ENCODE assay signal across 17 cellular contexts in the genomic region with DNA sequence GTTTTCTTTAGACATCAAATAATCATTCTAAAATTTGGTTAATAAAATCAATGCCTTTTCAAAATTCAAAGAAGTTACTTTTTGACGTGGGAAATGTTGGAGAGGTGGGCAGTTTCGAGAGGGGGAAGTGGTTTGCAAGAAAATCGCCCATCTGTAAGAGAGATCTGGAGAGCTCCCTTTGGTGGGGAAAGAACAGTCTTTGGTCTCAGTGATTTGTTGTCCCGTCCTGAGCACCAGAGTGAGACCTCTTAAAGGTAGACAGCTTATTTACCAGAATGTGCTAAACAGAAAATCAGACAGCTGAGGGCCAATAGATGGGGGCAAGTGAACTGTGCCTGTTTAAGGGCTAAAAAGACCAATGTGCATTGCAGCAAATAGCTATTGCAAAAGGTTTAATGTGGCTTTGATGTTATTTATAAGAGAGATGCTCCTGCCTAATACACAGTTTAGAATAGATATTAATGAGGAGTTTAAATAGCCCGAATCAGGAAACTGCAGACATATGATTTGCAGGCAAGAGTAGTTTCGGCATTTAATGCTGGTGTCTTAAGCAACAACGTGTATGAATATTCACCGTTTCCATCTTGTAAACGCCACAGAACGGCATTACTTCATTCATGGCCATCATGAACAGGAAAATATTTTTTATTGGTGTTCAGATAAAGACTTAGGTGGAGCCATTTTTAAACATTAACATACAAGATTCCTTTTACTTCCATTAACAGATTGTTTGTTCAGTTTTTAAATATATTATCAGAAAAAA. TPM values are rescaled to one million over a fixed set of nuclear protein-coding genes. Genes with fewer than 3 reads are reported as not detected.
DNase-seq lines count a peak whose midpoint lies in the region; ATAC-seq and TF ChIP-seq lines count a peak whose summit lies in the region.
"Had no signal": no experiment of that assay in that cellular context is flagged by ENCODE, and none has a peak within 500 bp of the region (broad histone marks: within the 10 kb centered on the region; RNA-seq: fewer than 3 reads in every experiment).

No MANE protein-coding gene starts in this region.

- H3K27ac Mint-ChIP-seq in CD4-positive, alpha-beta T cell, result peak overlapping the region; percentile 84
- H3K27ac Mint-ChIP-seq in effector memory CD8-positive, alpha-beta T cell, result peak overlapping the region; percentile 9 to 62
- H3K27ac Mint-ChIP-seq in mesothelial cell of epicardium, result no peak overlapping the region
- H3K27ac Mint-ChIP-seq: activated T-helper 2 cell treated with anti-CD3 and anti-CD28 coated beads, Interferon-gamma antibody, Interleukin-2, Interleukin-4, amounts not matched to agents 10 μg/mL and 5 μg/mL and 100 μg/mL, durations not matched to agents 14 hours and 24 hours and 36 hours; HFFc6 had no signal

- BruUV-seq in PC-9 (replicated peaks; lab: Mats Ljungman, UMichigan), result no TSS peak

- no peaks in the 10 kb centered on the region for H3K27me3 ChIP-seq in CD4-positive, alpha-beta T cell (ENCODE audit: control insufficient read depth, insufficient read depth, low read length)
- no peaks in the 10 kb centered on the region for H3K27me3 ChIP-seq in breast epithelium
- no peaks in the 10 kb centered on the region for H3K27me3 ChIP-seq in PC-9 (ENCODE audit: insufficient read depth, low read depth)

- peak overlapping the region; percentile 68 for H3K4me3 Mint-ChIP-seq in CD4-positive, alpha-beta T cell
- H3K4me3 Mint-ChIP-seq in effector memory CD8-positive, alpha-beta T cell, result peak overlapping the region in 1 of 2 donors; percentile 14
- no peak overlapping the region for H3K4me3 Mint-ChIP-seq in mesothelial cell of epicardium
- H3K4me3 Mint-ChIP-seq: HFFc6 had no signal

- H3K36me3 ChIP-seq in breast epithelium, result no peaks in the 10 kb centered on the region
- H3K36me3 ChIP-seq in PC-9 (ENCODE audit: low read depth), result no peaks in the 10 kb centered on the region

- no peaks in the 10 kb centered on the region for H3F3A ChIP-seq in PC-9 (ENCODE audit: insufficient read depth, low read depth)

- H2AFZ ChIP-seq in PC-9, result no peak overlapping the region

- no peak overlapping the region for H3K4me3 ChIP-seq in breast epithelium
- H3K4me3 ChIP-seq in PC-9, result no peak overlapping the region
- H3K4me3 ChIP-seq: psoas muscle had no signal

- peaks cover 99% of the 10 kb centered on the region for H3K4me1 Mint-ChIP-seq in CD4-positive, alpha-beta T cell (ENCODE audit: low read depth)
- peaks cover 34 to 70% of the 10 kb centered on the region in 2 donors for H3K4me1 Mint-ChIP-seq in effector memory CD8-positive, alpha-beta T cell (ENCODE audit: low read depth in 2 of 2)
- H3K4me1 Mint-ChIP-seq in mesothelial cell of epicardium, result peaks cover 27% of the 10 kb centered on the region

- H3K27me3 Mint-ChIP-seq in CD4-positive, alpha-beta T cell, result no peaks in the 10 kb centered on the region
- no peaks in the 10 kb centered on the region for H3K27me3 Mint-ChIP-seq in effector memory CD8-positive, alpha-beta T cell
- H3K27me3 Mint-ChIP-seq in mesothelial cell of epicardium (ENCODE audit: low read depth), result peaks cover 28% of the 10 kb centered on the region

- H3K79me2 ChIP-seq in PC-9 (ENCODE audit: low read depth), result no peaks in the 10 kb centered on the region

- TF ChIP-seq CTCF in CD4-positive, alpha-beta T cell (IDR thresholded peaks at IDR 0.05), result no peak
- TF ChIP-seq CTCF in breast epithelium (IDR thresholded peaks at IDR 0.05) (no peak), PC-9 (conservative IDR thresholded peaks at IDR 0.05) (no peak), mesothelial cell of epicardium (IDR thresholded peaks at IDR 0.05; ENCODE audit: unreplicated experiment) (no peak)

- no peaks in the 10 kb centered on the region for H3K9me2 ChIP-seq in PC-9 (ENCODE audit: insufficient read depth)

- CTCF ChIA-PET in CD4-positive, alpha-beta T cell (lab: Charles Lee), result interaction anchor here (0.8 to 4.5 kb wide), 7 partner anchors 28 to 124 kb away, joined by 3 to 19 read pairs (median 3); a partner anchor contains a TSS
- CTCF ChIA-PET in PC-9 (lab: Charles Lee), result no interaction called here

- no peaks in the 10 kb centered on the region for H3K9me3 Mint-ChIP-seq in CD4-positive, alpha-beta T cell
- no peaks in the 10 kb centered on the region for H3K9me3 Mint-ChIP-seq in effector memory CD8-positive, alpha-beta T cell
- no peaks in the 10 kb centered on the region for H3K9me3 Mint-ChIP-seq in mesothelial cell of epicardium
- H3K9me3 Mint-ChIP-seq: activated T-helper 2 cell treated with anti-CD3 and anti-CD28 coated beads, Interferon-gamma antibody, Interleukin-2, Interleukin-4, amounts not matched to agents 10 μg/mL and 5 μg/mL and 100 μg/mL, durations not matched to agents 14 hours and 24 hours and 36 hours; HFFc6 had no signal

- no peak for DNase-seq in CD4-positive, alpha-beta T cell
- DNase-seq in effector memory CD8-positive, alpha-beta T cell, result no peak
- DNase-seq in hepatic stellate cell (ENCODE audit: low spot score) (no peak), breast epithelium (ENCODE audit: low spot score in 2 of 2) (no peak), PC-9 (no peak), mesothelial cell of epicardium (ENCODE audit: low spot score in 2 of 2, unreplicated experiment in 2 of 2) (no peak)
- DNase-seq: central memory CD4-positive, alpha-beta T cell; HFFc6; mammary epithelial cell; MV-4-11; NCI-H510A; psoas muscle had no signal

- no peaks in the 10 kb centered on the region for H3K9me3 ChIP-seq in CD4-positive, alpha-beta T cell (ENCODE audit: control insufficient read depth, low read length)
- H3K9me3 ChIP-seq in breast epithelium (no peaks in the 10 kb centered on the region), PC-9 (ENCODE audit: insufficient read depth, low read depth) (no peaks in the 10 kb centered on the region)
- H3K9me3 ChIP-seq: psoas muscle had no signal

- peaks cover 77% of the 10 kb centered on the region for H3K36me3 Mint-ChIP-seq in CD4-positive, alpha-beta T cell (ENCODE audit: low read depth)
- peaks cover 21% of the 10 kb centered on the region for H3K36me3 Mint-ChIP-seq in effector memory CD8-positive, alpha-beta T cell (ENCODE audit: insufficient read depth)
- no peaks in the 10 kb centered on the region for H3K36me3 Mint-ChIP-seq in mesothelial cell of epicardium

- POLR2A ChIA-PET in CD4-positive, alpha-beta T cell (lab: Charles Lee), result interaction anchor here (0.7 to 4.1 kb wide), 4 partner anchors 9 to 99 kb away, joined by 4 to 22 read pairs (median 10); a partner anchor contains a TSS
- POLR2A ChIA-PET in PC-9 (lab: Charles Lee; ENCODE audit: unreplicated experiment), result no interaction called here

- H3K27ac ChIP-seq in CD4-positive, alpha-beta T cell (ENCODE audit: low read depth, low read length), result no peak overlapping the region
- H3K27ac ChIP-seq in breast epithelium, result no peak overlapping the region
- H3K27ac ChIP-seq in PC-9, result no peak overlapping the region
- H3K27ac ChIP-seq: psoas muscle, VCaP had no signal

- no peak for ATAC-seq in CD4-positive, alpha-beta T cell (ENCODE audit: poor library complexity)
- peak; percentile 39 for ATAC-seq in GM19043 (IDR thresholded peaks at IDR 0.05; ENCODE audit: low read depth, unreplicated experiment)
- peak; percentile 49 for ATAC-seq in HG03378 (IDR thresholded peaks at IDR 0.05; ENCODE audit: unreplicated experiment)
- no peak for ATAC-seq in effector memory CD8-positive, alpha-beta T cell (replicated peaks)
- ATAC-seq: esophagus mucosa, psoas muscle had no signal

- H4K20me1 ChIP-seq in PC-9 (ENCODE audit: insufficient read depth), result no peaks in the 10 kb centered on the region

- no peak overlapping the region for H3K4me2 ChIP-seq in PC-9

- intact Hi-C loops in CD4-positive, alpha-beta T cell (cut with DNase I, micrococcal nuclease), result no loop called here
- intact Hi-C loops in breast epithelium (cut with DNase I; ENCODE audit: low total_unique reads) (no loop called here), PC-9 (cut with micrococcal nuclease; ENCODE audit: unreplicated experiment) (no loop called here)

- no peak for TF ChIP-seq POLR2A in breast epithelium (IDR thresholded peaks at IDR 0.05)

- H3K4me1 ChIP-seq in breast epithelium (no peaks in the 10 kb centered on the region), PC-9 (replicated peaks; ENCODE audit: insufficient read depth) (no peaks in the 10 kb centered on the region)
- H3K4me1 ChIP-seq: psoas muscle had no signal

RNA-seq across cellular contexts. Expression of a gene that starts 29.5 kb away (rescaled TPM):
- total RNA-seq in CD4-positive, alpha-beta T cell, result 100 to 1,000 TPM; 158 to 165 TPM
- total RNA-seq in breast epithelium (10 to 100 TPM in 2 of 3 donors, 1 to 10 TPM in 1; 8.9 to 13.4 (median 10.7) TPM), PC-9 (2021) (not detected in 2 replicates), mesothelial cell of epicardium (0.34 to 0.51 TPM (median 0.38 TPM) in 3 replicates)
- total RNA-seq: HFFc6, mammary epithelial cell had no signal

Comparison
In these comparisons a context has a peak if more than half of its experiments do, and no peak if none do; other contexts are left out.
1. ATAC-seq: peak in GM19043 (single experiment) and HG03378 (single experiment); none in CD4-positive, alpha-beta T cell (single experiment) and effector memory CD8-positive, alpha-beta T cell (single experiment).
2. RNA of a gene that starts 29.5 kb away (total RNA-seq): 158 to 165 TPM in CD4-positive, alpha-beta T cell; 8.9 to 13.4 TPM in breast epithelium, 0.34 to 0.51 TPM in mesothelial cell of epicardium and not detected in PC-9; every median in the first group is over 10 times any median in the second.